1 cellular context compared by ENCODE assay signal in the genomic region with DNA sequence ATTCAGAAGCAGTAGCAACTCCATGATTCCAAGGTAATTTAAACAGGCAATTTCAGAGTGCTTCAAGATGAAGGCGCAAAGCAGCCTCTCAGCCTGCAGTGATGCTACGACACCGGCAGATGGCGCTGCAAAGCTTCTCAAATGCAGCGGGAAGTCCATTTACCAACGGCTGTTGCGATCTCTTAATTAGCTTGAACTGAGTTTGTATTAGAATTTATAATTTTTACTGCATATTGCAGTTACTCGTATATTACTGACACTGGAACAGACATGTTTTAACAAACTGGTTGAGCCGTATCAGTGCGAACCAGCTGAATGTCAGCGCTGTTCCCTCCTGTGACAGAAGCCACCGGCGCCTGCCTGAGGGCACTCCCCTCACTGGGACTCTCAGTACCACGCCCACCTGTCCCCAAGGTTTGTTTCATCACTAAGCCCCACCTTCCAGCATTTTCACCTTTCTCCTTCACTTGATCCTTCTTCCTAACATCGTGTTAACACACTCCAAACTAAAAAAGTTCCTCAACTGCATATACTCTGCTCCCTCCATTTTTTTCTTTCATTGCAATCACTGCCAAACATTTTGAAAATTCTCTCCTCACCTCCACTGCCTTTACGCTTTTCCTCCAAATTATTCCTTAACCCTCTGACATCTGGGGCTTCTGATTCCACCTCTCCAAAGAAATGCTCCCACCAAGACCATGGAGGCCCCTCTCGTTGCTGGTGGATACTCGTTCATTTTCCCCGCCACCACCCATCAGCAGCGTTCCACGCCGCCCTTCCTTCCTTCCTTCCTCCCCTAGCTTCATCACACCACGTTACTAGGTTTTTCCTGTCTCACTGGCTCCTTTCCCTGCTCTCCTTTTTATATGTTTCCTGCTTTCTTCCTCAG.
A peak's percentile ranks its signal among the peaks of the same experiment; 100 is the strongest.
TF ChIP-seq lines count a peak whose summit lies in the region.

No MANE protein-coding gene starts in this region.

TF ChIP-seq in H1, 55 proteins besides CTCF, POLR2A, EP300 and RAD21:
- TF ChIP-seq SIN3A (conservative IDR thresholded peaks at IDR 0.05 in 1 of 2, IDR thresholded peaks at IDR 0.05 in 1 of 2; ENCODE audit: low read depth in 1 of 2, low read length in 2 of 2) (peak; percentile 81 to 85; a peak in 3 of 4 replicates), CBX8 (IDR thresholded peaks at IDR 0.05; ENCODE audit: borderline replicate concordance, low read depth, low read length) (no peak), TCF12 (IDR thresholded peaks at IDR 0.05; ENCODE audit: low read depth, low read length) (no peak), TAF7 (optimal IDR thresholded peaks at IDR 0.05; ENCODE audit: borderline replicate concordance, low read depth, low read length) (no peak), CHD2 (IDR thresholded peaks at IDR 0.05; ENCODE audit: low read length) (0 out of 2 replicates have a peak, but pooled peaks have one; percentile 18), NRF1 (IDR thresholded peaks at IDR 0.05; ENCODE audit: low read depth, low read length) (peak; percentile 11; the same call in 1 of the 2 replicates), RNF2 (IDR thresholded peaks at IDR 0.05; ENCODE audit: borderline replicate concordance, low read depth, low read length, missing control alignments, poor library complexity, severe bottlenecking) (no peak), CBX5 (IDR thresholded peaks at IDR 0.05; ENCODE audit: low read depth, low read length) (no peak), KDM4A (IDR thresholded peaks at IDR 0.05; ENCODE audit: low read depth, low read length, severe bottlenecking) (no peak), SAP30 (IDR thresholded peaks at IDR 0.05; ENCODE audit: insufficient read depth, insufficient replicate concordance, low read length) (peak; percentile 88), RXRA (IDR thresholded peaks at IDR 0.05; ENCODE audit: insufficient read depth, low read depth, low read length) (no peak), CREB1 (IDR thresholded peaks at IDR 0.05) (peak; percentile 66), YY1 (IDR thresholded peaks at IDR 0.05; ENCODE audit: low read depth, low read length) (peak; percentile 61; the same call in 1 of the 2 replicates), TAF1 (IDR thresholded peaks at IDR 0.05; ENCODE audit: low read depth, low read length) (0 out of 2 replicates have a peak, but pooled peaks have one; percentile 19), SP1 (IDR thresholded peaks at IDR 0.05; ENCODE audit: low read depth, low read length) (no peak)
